1 cellular context compared by ENCODE assay signal in genomic region chr16:4382795-4383357, GRCh38.
TF ChIP-seq lines count a peak whose summit lies in the region.

No MANE protein-coding gene starts in this region.

TF ChIP-seq in WTC11, 78 proteins besides CTCF, POLR2A, EP300 and RAD21 (continued from another document):
- TF ChIP-seq ATF6 (CRISPR knock-in tag; IDR thresholded peaks at IDR 0.05) = no peak
- TF ChIP-seq TP53 (CRISPR knock-in tag; IDR thresholded peaks at IDR 0.05) = no peak
- TF ChIP-seq ZNF281 (CRISPR knock-in tag; IDR thresholded peaks at IDR 0.05) = no peak
- no peak for TF ChIP-seq ZNF532 (CRISPR knock-in tag; IDR thresholded peaks at IDR 0.05; ENCODE audit: borderline replicate concordance)
- TF ChIP-seq SOX15 (CRISPR knock-in tag; IDR thresholded peaks at IDR 0.05) = no peak
